31 cellular contexts compared by ENCODE assay signal in the genomic region with DNA sequence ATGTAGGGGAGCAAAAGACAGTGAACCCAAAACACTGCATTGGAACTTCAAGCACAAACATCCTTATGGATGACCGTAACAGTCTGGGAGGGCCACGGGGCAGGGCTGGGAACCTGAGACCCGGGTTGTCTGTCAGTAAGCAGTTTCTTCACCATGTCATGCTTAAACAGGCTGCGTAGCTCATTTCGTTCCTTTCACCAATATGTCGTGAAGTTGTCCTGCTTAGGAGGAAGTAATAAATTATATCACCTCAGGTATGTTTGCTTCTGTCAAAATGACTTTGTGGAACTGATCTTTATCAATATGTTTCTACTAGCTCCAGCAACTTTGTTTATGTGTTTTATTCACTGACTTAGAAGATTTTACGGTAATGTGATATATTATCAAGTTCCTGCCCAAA. TPM values are rescaled to one million over a fixed set of nuclear protein-coding genes. Genes with fewer than 3 reads are reported as not detected.
"Had no signal": no experiment of that assay in that cellular context is flagged by ENCODE, and none has a peak within 500 bp of the region (broad histone marks: within the 10 kb centered on the region; RNA-seq: fewer than 3 reads in every experiment).

No MANE protein-coding gene starts in this region.

- H3K4me3 ChIP-seq: breast epithelium, esophagus muscularis mucosa, heart left ventricle, neural progenitor cell, skin epidermis, testis, transverse colon, uterus had no signal

- H2AFZ ChIP-seq: neural progenitor cell had no signal

- H3K36me3 ChIP-seq: breast epithelium, esophagus muscularis mucosa, heart left ventricle, neural progenitor cell, transverse colon, uterus had no signal

- H3K27ac Mint-ChIP-seq: activated CD8-positive, alpha-beta T cell treated with anti-CD3 and anti-CD28 coated beads for 36 hours; activated naive CD4-positive, alpha-beta T cell treated with anti-CD3 and anti-CD28 coated beads, Interleukin-2, amount 50 U/mL, for 24 hours; activated T-helper 17 cell treated with anti-CD3 and anti-CD28 coated beads, Interleukin-2, amount 50 U/mL, for 72 hours; endodermal cell; immature natural killer cell; naive thymus-derived CD8-positive, alpha-beta T cell; neural progenitor cell; WTC11 had no signal

- H3K4me3 Mint-ChIP-seq: activated CD8-positive, alpha-beta T cell treated with anti-CD3 and anti-CD28 coated beads for 36 hours; activated naive CD4-positive, alpha-beta T cell treated with anti-CD3 and anti-CD28 coated beads, Interleukin-2, amount 50 U/mL, for 24 hours; activated T-cell treated with anti-CD3 and anti-CD28 coated beads, Interleukin-2, amount 50 U/mL, for 4 hours; activated T-helper 17 cell treated with anti-CD3 and anti-CD28 coated beads, Interleukin-2, amount 50 U/mL, for 72 hours; endodermal cell; immature natural killer cell; naive thymus-derived CD8-positive, alpha-beta T cell; neural progenitor cell; WTC11 had no signal

- H3K9me3 ChIP-seq: testis had no signal

- H3K27me3 ChIP-seq: breast epithelium, esophagus muscularis mucosa, heart left ventricle, neural progenitor cell, testis, transverse colon, uterus had no signal

- H3K9ac ChIP-seq: neural progenitor cell had no signal

- H3K27ac ChIP-seq: breast epithelium, esophagus muscularis mucosa, foreskin keratinocyte, heart left ventricle, neural progenitor cell, skin epidermis, testis, transverse colon, uterus had no signal

- H3K4me1 ChIP-seq: breast epithelium, esophagus muscularis mucosa, foreskin keratinocyte, heart left ventricle, neural progenitor cell, testis, transverse colon, uterus had no signal

- FAIRE-seq: kidney had no signal

- H3K4me1 Mint-ChIP-seq: activated T-helper 17 cell treated with anti-CD3 and anti-CD28 coated beads, Interleukin-2, amount 50 U/mL, for 72 hours; endodermal cell; immature natural killer cell; neural progenitor cell had no signal

- H3K36me3 Mint-ChIP-seq: neural progenitor cell had no signal

- H3K4me2 ChIP-seq: neural progenitor cell had no signal

- DNase-seq: activated CD4-positive, alpha-beta T cell treated with anti-CD3 and anti-CD28 coated beads, Interleukin-2, amount 50 U/mL, for 1 hour; activated CD8-positive, alpha-beta T cell treated with anti-CD3 and anti-CD28 coated beads for 36 hours; activated T-cell treated with anti-CD3 and anti-CD28 coated beads, Interleukin-2, amount 50 U/mL, for 4 hours; central memory CD4-positive, alpha-beta T cell; endodermal cell; foreskin keratinocyte; heart left ventricle; hypothalamus; immature natural killer cell; kidney; left colon; naive thymus-derived CD8-positive, alpha-beta T cell; posterior cingulate gyrus; stimulated activated CD4-positive, alpha-beta T cell treated with anti-CD3 and anti-CD28 coated beads, Interleukin-12 subunit alpha, Interleukin-12 subunit beta, amount 100 ng/mL, for 4 hours; stimulated activated CD4-positive, alpha-beta T cell treated with anti-CD3 and anti-CD28 coated beads, Interleukin-4, amount 100 ng/mL, for 1 hour; stimulated activated naive CD8-positive, alpha-beta T cell treated with anti-CD3 and anti-CD28 coated beads, Interleukin-15, Interleukin-2, amounts not matched to agents 100 U/mL and 50 U/mL, for 24 hours; T-helper 9 cell; testis; transverse colon; uterus had no signal

- ATAC-seq: activated CD8-positive, alpha-beta T cell treated with anti-CD3 and anti-CD28 coated beads for 36 hours; activated T-cell treated with anti-CD3 and anti-CD28 coated beads, Interleukin-2, amount 50 U/mL, for 4 hours; activated T-helper 17 cell treated with anti-CD3 and anti-CD28 coated beads, Interleukin-2, amount 50 U/mL, for 72 hours; foreskin keratinocyte; heart left ventricle; left colon; naive thymus-derived CD8-positive, alpha-beta T cell; sciatic nerve; stimulated activated naive CD8-positive, alpha-beta T cell treated with anti-CD3 and anti-CD28 coated beads, Interleukin-15, Interleukin-2, amounts not matched to agents 100 U/mL and 50 U/mL, for 24 hours; WTC11 had no signal

RNA-seq across cellular contexts. Expression of gene MAK, which starts 12.4 kb away (rescaled TPM):
- total RNA-seq: foreskin keratinocyte; lower leg skin; naive thymus-derived CD8-positive, alpha-beta T cell; transverse colon had no signal
- polyA plus RNA-seq: foreskin keratinocyte had no signal

RNA-seq across cellular contexts. Expression of gene GCM2, which starts 31.1 kb away (rescaled TPM):
- total RNA-seq: activated CD8-positive, alpha-beta T cell treated with anti-CD3 and anti-CD28 coated beads for 36 hours; activated T-cell treated with anti-CD3 and anti-CD28 coated beads, Interleukin-2, amount 50 U/mL, for 4 hours; activated T-helper 17 cell treated with anti-CD3 and anti-CD28 coated beads, Interleukin-2, amount 50 U/mL, for 72 hours; breast epithelium; endodermal cell; esophagus muscularis mucosa; foreskin keratinocyte; heart left ventricle; kidney; left colon; lower leg skin; naive thymus-derived CD8-positive, alpha-beta T cell; omental fat pad; sciatic nerve; T-helper 1 cell treated with Interleukin-12 subunit alpha and Interleukin-12 subunit beta and Interleukin-4 antibody, amounts not matched to agents 30 ng/mL and 1 ng/mL, for 36 hours; transverse colon; uterus had no signal
- polyA plus RNA-seq: foreskin keratinocyte; heart left ventricle; immature natural killer cell; naive thymus-derived CD8-positive, alpha-beta T cell had no signal

RNA-seq across cellular contexts. Expression of gene SYCP2L, which starts 36.1 kb away (rescaled TPM):
- total RNA-seq: naive thymus-derived CD8-positive, alpha-beta T cell; T-helper 1 cell treated with Interleukin-12 subunit alpha and Interleukin-12 subunit beta and Interleukin-4 antibody, amounts not matched to agents 30 ng/mL and 1 ng/mL, for 36 hours had no signal
- polyA plus RNA-seq: naive thymus-derived CD8-positive, alpha-beta T cell had no signal
